10 cellular contexts compared by ENCODE assay signal in the genomic region with DNA sequence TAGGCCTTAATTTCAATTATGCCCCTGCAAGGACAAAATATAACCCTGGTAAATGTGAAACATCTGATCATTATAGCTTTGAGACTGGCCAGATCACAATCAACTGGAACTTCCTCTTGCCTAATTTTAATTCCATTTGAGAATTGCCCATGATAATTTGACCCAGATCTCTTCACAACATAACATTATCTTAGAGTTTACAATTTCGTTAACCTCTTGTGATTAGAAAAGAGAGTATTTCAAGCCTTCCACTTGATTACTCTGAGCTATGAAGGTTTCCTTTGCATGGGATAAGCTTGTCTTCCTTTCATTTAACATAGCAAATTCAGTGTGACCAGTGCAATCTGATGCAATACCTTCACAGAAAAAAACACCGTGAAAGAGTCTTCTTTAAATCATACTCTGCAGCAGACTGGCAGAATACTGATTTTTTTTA.
DNase-seq lines count a peak whose midpoint lies in the region; ATAC-seq and TF ChIP-seq lines count a peak whose summit lies in the region.
"Had no signal": no experiment of that assay in that cellular context is flagged by ENCODE, and none has a peak within 500 bp of the region (broad histone marks: within the 10 kb centered on the region; RNA-seq: fewer than 3 reads in every experiment).

No MANE protein-coding gene starts in this region.

- H3K27ac ChIP-seq in GM23248 = peak overlapping the region; percentile 41
- H3K27ac ChIP-seq in PC-3 (ENCODE audit: low read length) = no peak overlapping the region

- H4K20me1 ChIP-seq in GM23248 (ENCODE audit: insufficient read depth) = no peaks in the 10 kb centered on the region
- no peaks in the 10 kb centered on the region for H4K20me1 ChIP-seq in PC-3 (ENCODE audit: low read length)

- H3K9me2 ChIP-seq in GM23248 (ENCODE audit: insufficient read depth) (no peaks in the 10 kb centered on the region), PC-3 (replicated peaks; ENCODE audit: low read length) (no peaks in the 10 kb centered on the region)

- 50 to 52% methylated on average over 2 of the region's 2 CpGs for WGBS in GM23248 (ENCODE audit: low coverage in 1 of 2, low lambda C conversion rate in 2 of 2, missing lambda C conversion rate in 2 of 2), 2 experiments

- no peaks in the 10 kb centered on the region for H3K36me3 Mint-ChIP-seq in activated T-helper 17 cell treated with anti-CD3 and anti-CD28 coated beads, Interleukin-2, amount 50 U/mL, for 72 hours (ENCODE audit: low read depth)
- H3K36me3 Mint-ChIP-seq: activated naive CD8-positive, alpha-beta T cell had no signal

- H3K27me3 Mint-ChIP-seq in activated T-helper 17 cell treated with anti-CD3 and anti-CD28 coated beads, Interleukin-2, amount 50 U/mL, for 72 hours = no peaks in the 10 kb centered on the region
- H3K27me3 Mint-ChIP-seq: activated naive CD8-positive, alpha-beta T cell had no signal

- H3K9me3 ChIP-seq in GM23248 (ENCODE audit: low read depth) (no peaks in the 10 kb centered on the region), PC-3 (ENCODE audit: low read length) (no peaks in the 10 kb centered on the region)

- H3K4me1 Mint-ChIP-seq in activated T-helper 17 cell treated with anti-CD3 and anti-CD28 coated beads, Interleukin-2, amount 50 U/mL, for 72 hours = peaks cover 3% of the 10 kb centered on the region

- H3K27ac Mint-ChIP-seq in activated T-helper 17 cell treated with anti-CD3 and anti-CD28 coated beads, Interleukin-2, amount 50 U/mL, for 72 hours = no peak overlapping the region
- H3K27ac Mint-ChIP-seq: activated naive CD8-positive, alpha-beta T cell had no signal

- H3K27me3 ChIP-seq in GM23248 (replicated peaks; ENCODE audit: insufficient read depth) (no peaks in the 10 kb centered on the region), PC-3 (ENCODE audit: low read length) (no peaks in the 10 kb centered on the region)

- H3K4me2 ChIP-seq in GM23248 (ENCODE audit: unreplicated experiment) = peak overlapping the region; percentile 46
- no peak overlapping the region for H3K4me2 ChIP-seq in PC-3 (ENCODE audit: low read length)

- intact Hi-C loops in PC-3 (cut with micrococcal nuclease) = no loop called here

- no peak for TF ChIP-seq CTCF in PC-3 (conservative IDR thresholded peaks at IDR 0.05; ENCODE audit: low read depth, low read length)

- no TSS peak for BruUV-seq in PC-3 (replicated peaks; lab: Mats Ljungman, UMichigan)

- peaks cover 4% of the 10 kb centered on the region for H3K9me3 Mint-ChIP-seq in activated T-helper 17 cell treated with anti-CD3 and anti-CD28 coated beads, Interleukin-2, amount 50 U/mL, for 72 hours

- 0 out of 2 replicates have a peak overlapping the region, but pooled peaks have one; percentile 20 for H3K4me3 ChIP-seq in GM23248
- no peak overlapping the region for H3K4me3 ChIP-seq in PC-3 (ENCODE audit: low read length)

- H3K9ac ChIP-seq in GM23248 = peak overlapping the region; percentile 30
- H3K9ac ChIP-seq in PC-3 (ENCODE audit: low read length) = no peak overlapping the region

- H3K4me1 ChIP-seq in GM23248 (ENCODE audit: insufficient read depth) (peaks cover 43% of the 10 kb centered on the region), PC-3 (ENCODE audit: insufficient read depth, low read length) (peaks cover 22% of the 10 kb centered on the region)

- H3K36me3 ChIP-seq in GM23248 (ENCODE audit: low read depth) (no peaks in the 10 kb centered on the region), PC-3 (ENCODE audit: low read depth, low read length) (no peaks in the 10 kb centered on the region)

- H3F3A ChIP-seq in GM23248 (ENCODE audit: insufficient read depth) = peaks cover 23% of the 10 kb centered on the region; the same call in 1 of the 2 replicates
- no peaks in the 10 kb centered on the region for H3F3A ChIP-seq in PC-3 (ENCODE audit: low read length, unreplicated experiment)

- H3K79me2 ChIP-seq in GM23248 (ENCODE audit: insufficient read depth) (no peaks in the 10 kb centered on the region), PC-3 (ENCODE audit: low read length) (no peaks in the 10 kb centered on the region)

- H2AFZ ChIP-seq in GM23248 (peak overlapping the region; percentile 77), PC-3 (ENCODE audit: low read length) (0 out of 2 replicates have a peak overlapping the region, but pooled peaks have one; percentile 33)

- ATAC-seq in PC-3 = no peak
- no peak for ATAC-seq in activated T-helper 17 cell treated with anti-CD3 and anti-CD28 coated beads, Interleukin-2, amount 50 U/mL, for 72 hours (replicated peaks)

- H3K4me3 Mint-ChIP-seq in activated T-helper 17 cell treated with anti-CD3 and anti-CD28 coated beads, Interleukin-2, amount 50 U/mL, for 72 hours = no peak overlapping the region
- H3K4me3 Mint-ChIP-seq: activated naive CD8-positive, alpha-beta T cell had no signal

- CTCF ChIA-PET in PC-3 (lab: Charles Lee) = no interaction called here

- DNase-seq in GM23248 (peak; percentile 50), PC-3 (no peak), fibroblast of gingiva (ENCODE audit: low read depth) (peak; percentile 78), renal cortical epithelial cell (ENCODE audit: low read depth) (peak; percentile 38), NCI-H2227 (lab: John Stamatoyannopoulos, UW; ENCODE audit: unreplicated experiment) (no peak), GDM1 (lab: John Stamatoyannopoulos, UW) (no peak)
- DNase-seq: islet precursor cell, NCI-H2227 treated with DMSO at 0.1 percent for 48 hours had no signal

- POLR2A ChIA-PET in PC-3 (lab: Charles Lee; ENCODE audit: unreplicated experiment) = no interaction called here

- in situ Hi-C loops in GM23248 (cut with MboI) = no loop called here

Comparison
In these comparisons a context has a peak if more than half of its experiments do, and no peak if none do; other contexts are left out.
1. DNase-seq: peak in GM23248 (single experiment), fibroblast of gingiva (single experiment) and renal cortical epithelial cell (single experiment); none in PC-3 (single experiment), NCI-H2227 (single experiment) and GDM1 (single experiment).